In genomic region chr1:168243200-168243599, GRCh38 we compare ENCODE assay signal across 1 cellular context.
TF ChIP-seq lines count a peak whose summit lies in the region.

No MANE protein-coding gene starts in this region.

TF ChIP-seq in endothelial cell of umbilical vein, 7 proteins besides CTCF, POLR2A, EP300 and RAD21 (continued from another document):
- TF ChIP-seq MAX (IDR thresholded peaks at IDR 0.05; ENCODE audit: insufficient read depth, insufficient read length): no peak
